In the genomic region with DNA sequence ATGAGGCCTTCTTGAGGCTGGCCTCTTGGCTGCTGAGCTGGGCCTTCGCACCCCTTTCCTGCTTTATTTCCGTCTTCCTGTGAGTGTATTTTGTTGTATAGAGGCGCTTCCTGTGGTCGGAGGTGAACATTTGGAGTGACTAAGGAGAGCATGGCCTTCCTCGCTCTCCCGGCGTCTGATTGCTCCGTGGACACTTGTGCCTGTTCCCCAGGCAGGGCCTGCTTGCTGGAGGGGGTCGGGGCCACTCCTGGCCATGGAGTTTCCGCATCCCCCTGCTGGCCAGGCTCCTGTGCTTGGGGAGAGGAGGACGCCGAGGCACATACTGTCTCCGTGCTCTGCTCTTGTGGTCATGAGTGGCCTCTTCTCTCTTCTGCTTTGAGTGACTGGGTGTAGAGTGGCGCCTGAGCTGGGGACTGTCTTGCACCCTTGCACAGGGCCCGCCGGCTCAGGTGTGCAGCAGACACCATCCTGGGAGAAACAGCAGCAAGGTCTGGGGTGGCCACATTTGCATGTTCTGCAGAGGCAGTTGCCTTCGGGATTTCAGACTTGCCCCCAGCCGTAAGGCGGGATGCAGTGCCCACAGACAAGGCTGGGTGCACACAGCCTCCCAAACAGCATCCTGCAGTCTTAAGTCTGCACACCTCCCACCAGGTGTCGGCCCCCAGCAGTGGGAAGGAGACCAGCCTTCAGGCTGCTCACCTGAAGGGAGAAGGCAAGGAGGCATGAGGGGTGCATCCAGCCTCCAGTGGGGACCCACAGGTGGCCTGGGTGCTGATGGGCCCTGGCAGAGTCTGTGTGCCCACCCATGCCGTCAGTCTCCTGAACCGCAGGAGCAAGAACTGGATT, we compare ENCODE assay signal across 1 cellular context.
TF ChIP-seq lines count a peak whose summit lies in the region.

No MANE protein-coding gene starts in this region.

TF ChIP-seq in GM12878, 131 proteins besides CTCF, POLR2A, EP300 and RAD21:
- TF ChIP-seq, protein P1, sequence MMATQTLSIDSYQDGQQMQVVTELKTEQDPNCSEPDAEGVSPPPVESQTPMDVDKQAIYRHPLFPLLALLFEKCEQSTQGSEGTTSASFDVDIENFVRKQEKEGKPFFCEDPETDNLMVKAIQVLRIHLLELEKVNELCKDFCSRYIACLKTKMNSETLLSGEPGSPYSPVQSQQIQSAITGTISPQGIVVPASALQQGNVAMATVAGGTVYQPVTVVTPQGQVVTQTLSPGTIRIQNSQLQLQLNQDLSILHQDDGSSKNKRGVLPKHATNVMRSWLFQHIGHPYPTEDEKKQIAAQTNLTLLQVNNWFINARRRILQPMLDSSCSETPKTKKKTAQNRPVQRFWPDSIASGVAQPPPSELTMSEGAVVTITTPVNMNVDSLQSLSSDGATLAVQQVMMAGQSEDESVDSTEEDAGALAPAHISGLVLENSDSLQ (IDR thresholded peaks at IDR 0.05) = peak; percentile 29; the same call in 1 of the 2 replicates
- no peak for TF ChIP-seq ZNF384 (IDR thresholded peaks at IDR 0.05; ENCODE audit: borderline replicate concordance, low read depth, low read length)
